Comparison of ENCODE assay signal across 1 cellular context in genomic region chr5:145979270-145980223, GRCh38.
TF ChIP-seq lines count a peak whose summit lies in the region.

No MANE protein-coding gene starts in this region.

TF ChIP-seq in HepG2, 621 proteins besides CTCF, POLR2A, EP300 and RAD21 (continued from another document and continues in another):
- TF ChIP-seq ZNF280B (CRISPR knock-in tag; IDR thresholded peaks at IDR 0.05; ENCODE audit: borderline replicate concordance) (no peak), SMARCE1 (IDR thresholded peaks at IDR 0.05; ENCODE audit: borderline replicate concordance) (no peak), GABPA (IDR thresholded peaks at IDR 0.05; ENCODE audit: low read depth, low read length) (no peak), GABPA (CRISPR knock-in tag; IDR thresholded peaks at IDR 0.05; ENCODE audit: low read depth) (no peak; the same call in 1 of the 2 replicates), FOXP1 (IDR thresholded peaks at IDR 0.05) (no peak), FOXP1 (CRISPR knock-in tag; IDR thresholded peaks at IDR 0.05) (peak; percentile 75), ZNF589 (CRISPR knock-in tag; conservative IDR thresholded peaks at IDR 0.05) (no peak), TP53 (CRISPR knock-in tag; conservative IDR thresholded peaks at IDR 0.05) (no peak), ZNF574 (CRISPR knock-in tag; IDR thresholded peaks at IDR 0.05) (peak; percentile 47; the same call in 1 of the 2 replicates), ARID5B (CRISPR knock-in tag; IDR thresholded peaks at IDR 0.05) (peak; percentile 92), ZSCAN31 (CRISPR knock-in tag; IDR thresholded peaks at IDR 0.05; ENCODE audit: low read depth) (no peak), AKNA (CRISPR knock-in tag; IDR thresholded peaks at IDR 0.05; ENCODE audit: borderline replicate concordance) (no peak), ZNF652 (CRISPR knock-in tag; IDR thresholded peaks at IDR 0.05; ENCODE audit: borderline replicate concordance, low read depth) (no peak), KAT2B (IDR thresholded peaks at IDR 0.05; ENCODE audit: borderline replicate concordance, low read depth, low read length) (no peak), FOXK2 (IDR thresholded peaks at IDR 0.05) (no peak), ZNF878 (CRISPR knock-in tag; IDR thresholded peaks at IDR 0.05) (peak; percentile 80; the same call in 1 of the 2 replicates), ZNF138 (CRISPR knock-in tag; IDR thresholded peaks at IDR 0.05; ENCODE audit: low read depth) (no peak), CC2D1A (CRISPR knock-in tag; IDR thresholded peaks at IDR 0.05) (no peak), NCOA1 (CRISPR knock-in tag; IDR thresholded peaks at IDR 0.05) (no peak), NCOR1 (IDR thresholded peaks at IDR 0.05; ENCODE audit: borderline replicate concordance, low read length) (peak; percentile 76; the same call in 1 of the 2 replicates), GATAD2A (CRISPR knock-in tag; IDR thresholded peaks at IDR 0.05) (peak; percentile 94), ZNF672 (CRISPR knock-in tag; IDR thresholded peaks at IDR 0.05) (no peak), PTBP1 (IDR thresholded peaks at IDR 0.05; ENCODE audit: low read depth, low read length, poor library complexity, severe bottlenecking) (no peak), CSRNP1 (CRISPR knock-in tag; IDR thresholded peaks at IDR 0.05) (no peak), ZHX2 (IDR thresholded peaks at IDR 0.05; ENCODE audit: low read depth) (no peak), ZHX2 (CRISPR knock-in tag; IDR thresholded peaks at IDR 0.05; ENCODE audit: borderline replicate concordance) (no peak; the same call in 1 of the 2 replicates), ZNF253 (CRISPR knock-in tag; IDR thresholded peaks at IDR 0.05; ENCODE audit: borderline replicate concordance) (no peak), SNAPC2 (CRISPR knock-in tag; IDR thresholded peaks at IDR 0.05) (no peak), CENPT (CRISPR knock-in tag; IDR thresholded peaks at IDR 0.05; ENCODE audit: low read depth) (no peak), NKX3-1 (CRISPR knock-in tag; IDR thresholded peaks at IDR 0.05) (peak; percentile 74; the same call in 1 of the 2 replicates), ZNF124 (CRISPR knock-in tag; IDR thresholded peaks at IDR 0.05) (no peak), ZNF468 (CRISPR knock-in tag; IDR thresholded peaks at IDR 0.05) (no peak), HNRNPH1 (optimal IDR thresholded peaks at IDR 0.05; ENCODE audit: low read depth, low read length) (no peak), SP140L (CRISPR knock-in tag; IDR thresholded peaks at IDR 0.05; ENCODE audit: borderline replicate concordance) (0 out of 2 replicates have a peak, but pooled peaks have one; percentile 45), ZSCAN25 (CRISPR knock-in tag; IDR thresholded peaks at IDR 0.05) (no peak), ZNF383 (CRISPR knock-in tag; IDR thresholded peaks at IDR 0.05; ENCODE audit: borderline replicate concordance) (no peak), ZNF431 (CRISPR knock-in tag; IDR thresholded peaks at IDR 0.05; ENCODE audit: borderline replicate concordance, low read depth) (no peak), ZNF546 (CRISPR knock-in tag; conservative IDR thresholded peaks at IDR 0.05) (no peak)
